In genomic region chr12:8544295-8544694, GRCh38 we compare ENCODE assay signal across 8 cellular contexts. TPM values are rescaled to one million over a fixed set of nuclear protein-coding genes. Genes with fewer than 3 reads are reported as not detected.
DNase-seq lines count a peak whose midpoint lies in the region; ATAC-seq and TF ChIP-seq lines count a peak whose summit lies in the region.

No MANE protein-coding gene starts in this region.

- no peaks in the 10 kb centered on the region for H3K36me3 Mint-ChIP-seq in activated CD8-positive, alpha-beta T cell treated with anti-CD3 and anti-CD28 coated beads for 36 hours (ENCODE audit: low read depth)

- peaks cover 31% of the 10 kb centered on the region for H3K27me3 Mint-ChIP-seq in activated CD8-positive, alpha-beta T cell treated with anti-CD3 and anti-CD28 coated beads for 36 hours

- peak; percentile 94 for TF ChIP-seq CTCF in activated CD8-positive, alpha-beta T cell treated with anti-CD3 and anti-CD28 coated beads for 36 hours (IDR thresholded peaks at IDR 0.05)
- peak; percentile 81 for TF ChIP-seq CTCF in mucosa of descending colon (IDR thresholded peaks at IDR 0.05)

- peaks cover 9% of the 10 kb centered on the region for H3K4me1 Mint-ChIP-seq in activated CD8-positive, alpha-beta T cell treated with anti-CD3 and anti-CD28 coated beads for 36 hours (ENCODE audit: low read depth)

- H3K27ac Mint-ChIP-seq in activated CD8-positive, alpha-beta T cell treated with anti-CD3 and anti-CD28 coated beads for 36 hours = no peak overlapping the region

- no peaks in the 10 kb centered on the region for H3K9me3 Mint-ChIP-seq in activated CD8-positive, alpha-beta T cell treated with anti-CD3 and anti-CD28 coated beads for 36 hours

- intact Hi-C loops in activated CD8-positive, alpha-beta T cell treated with anti-CD3 and anti-CD28 coated beads for 36 hours (cut with micrococcal nuclease) = no loop called here
- intact Hi-C loops in mucosa of descending colon (cut with DNase I, micrococcal nuclease) = no loop called here

- H3K27me3 ChIP-seq in effector memory CD4-positive, alpha-beta T cell (replicated peaks; ENCODE audit: control insufficient read depth, insufficient read depth, low read length, poor library complexity, severe bottlenecking) = no peaks in the 10 kb centered on the region

- CTCF ChIA-PET in activated CD8-positive, alpha-beta T cell treated with anti-CD3 and anti-CD28 coated beads for 36 hours (lab: Charles Lee) = interaction anchor here (0.6 to 2.5 kb wide), 79 partner anchors 9 to 1177 kb away, joined by 3 to 34 read pairs (median 4); partner anchors contain the start of gene A2ML1

- no peak overlapping the region for H3K27ac ChIP-seq in effector memory CD4-positive, alpha-beta T cell (ENCODE audit: insufficient read depth, low read length, poor library complexity, severe bottlenecking)

- POLR2A ChIA-PET in activated CD8-positive, alpha-beta T cell treated with anti-CD3 and anti-CD28 coated beads for 36 hours (lab: Charles Lee) = no interaction called here

- peak; percentile 69 for ATAC-seq in HG03175 (IDR thresholded peaks at IDR 0.05; ENCODE audit: unreplicated experiment)
- peak; percentile 80 for ATAC-seq in activated CD8-positive, alpha-beta T cell treated with anti-CD3 and anti-CD28 coated beads for 36 hours
- ATAC-seq in mucosa of descending colon = peak; percentile 78

- H3K4me3 Mint-ChIP-seq in activated CD8-positive, alpha-beta T cell treated with anti-CD3 and anti-CD28 coated beads for 36 hours = no peak overlapping the region

- H3K4me1 ChIP-seq in effector memory CD4-positive, alpha-beta T cell (ENCODE audit: control insufficient read depth, insufficient read depth, low read length, poor library complexity, severe bottlenecking) = no peaks in the 10 kb centered on the region
- H3K4me1 ChIP-seq in mucosa of descending colon (ENCODE audit: low read depth) = no peaks in the 10 kb centered on the region

- no peak overlapping the region for H3K4me3 ChIP-seq in effector memory CD4-positive, alpha-beta T cell (ENCODE audit: insufficient read depth, low read depth, low read length, poor library complexity, severe bottlenecking)
- H3K4me3 ChIP-seq in mucosa of descending colon = no peak overlapping the region

- H3K36me3 ChIP-seq in effector memory CD4-positive, alpha-beta T cell (ENCODE audit: control insufficient read depth, insufficient read depth, low read length) = no peaks in the 10 kb centered on the region
- no peaks in the 10 kb centered on the region for H3K36me3 ChIP-seq in mucosa of descending colon (ENCODE audit: low read depth)

- DNase-seq in DMS 273 (lab: John Stamatoyannopoulos, UW; ENCODE audit: unreplicated experiment) = peak; percentile 69
- DNase-seq in DMS 273 treated with DMSO at 0.1 percent for 48 hours (lab: John Stamatoyannopoulos, UW) = no peak
- DNase-seq in NCI-H748 (lab: John Stamatoyannopoulos, UW; ENCODE audit: unreplicated experiment) = peak; percentile 41
- peak; percentile 82 for DNase-seq in activated CD8-positive, alpha-beta T cell treated with anti-CD3 and anti-CD28 coated beads for 36 hours
- DNase-seq in effector memory CD4-positive, alpha-beta T cell = peak; percentile 36 to 54 (median 37)
- DNase-seq in mucosa of descending colon = peak in 1 of 3 donors; percentile 84
- peak; percentile 45 for DNase-seq in stimulated activated CD8-positive, alpha-beta memory T cell treated with anti-CD3 and anti-CD28 coated beads, Interleukin-4, amount 100 ng/mL, for 24 hours (ENCODE audit: low read depth)

- no peaks in the 10 kb centered on the region for H3K9me3 ChIP-seq in effector memory CD4-positive, alpha-beta T cell (ENCODE audit: control insufficient read depth, low read length)
- no peaks in the 10 kb centered on the region for H3K9me3 ChIP-seq in mucosa of descending colon

RNA-seq across cellular contexts. Expression of gene CLEC4E, which starts 3.6 kb away (rescaled TPM):
- not detected for total RNA-seq in activated CD8-positive, alpha-beta T cell treated with anti-CD3 and anti-CD28 coated beads for 36 hours
- total RNA-seq in mucosa of descending colon = 1 to 10 TPM in 1 of 3 donors, under 1 TPM in 1, not detected in 1; 0.55 to 2.3 TPM

RNA-seq across cellular contexts. Expression of gene CLEC4D, which starts 31.0 kb away (rescaled TPM):
- not detected for total RNA-seq in activated CD8-positive, alpha-beta T cell treated with anti-CD3 and anti-CD28 coated beads for 36 hours
- under 1 TPM in 2 of 3 donors, not detected in 1; 0.39 to 0.41 TPM for total RNA-seq in mucosa of descending colon
